ENCODE assay signal across 12 cellular contexts in genomic region chr6:156948807-156949206, GRCh38.
DNase-seq lines count a peak whose midpoint lies in the region; ATAC-seq and TF ChIP-seq lines count a peak whose summit lies in the region.
"Had no signal": no experiment of that assay in that cellular context is flagged by ENCODE, and none has a peak within 500 bp of the region (broad histone marks: within the 10 kb centered on the region; RNA-seq: fewer than 3 reads in every experiment).

No MANE protein-coding gene starts in this region.

- no peak overlapping the region for H3K4me3 Mint-ChIP-seq in neural progenitor cell

- peaks cover 33% of the 10 kb centered on the region for H3K4me1 ChIP-seq in neural progenitor cell

- no peak overlapping the region for H3K4me2 ChIP-seq in neural progenitor cell

- H2AFZ ChIP-seq in neural progenitor cell (replicated peaks) = no peak overlapping the region

- H3K27ac ChIP-seq in neural progenitor cell (no peak overlapping the region), dorsolateral prefrontal cortex (no peak overlapping the region)

- H3K36me3 Mint-ChIP-seq in neural progenitor cell = peaks cover 2% of the 10 kb centered on the region

- H3K79me2 ChIP-seq in neural progenitor cell (ENCODE audit: low read depth) = peaks cover 98% of the 10 kb centered on the region

- H3K9me3 ChIP-seq in neural progenitor cell (ENCODE audit: low read depth) = no peaks in the 10 kb centered on the region
- H3K9me3 ChIP-seq: upper lobe of left lung had no signal

- H3K4me1 Mint-ChIP-seq in neural progenitor cell = peaks cover 61% of the 10 kb centered on the region

- H3K36me3 ChIP-seq in neural progenitor cell = no peaks in the 10 kb centered on the region
- H3K36me3 ChIP-seq: upper lobe of left lung had no signal

- H3K27ac Mint-ChIP-seq in neural progenitor cell = peak overlapping the region; percentile 82

- H3K27me3 ChIP-seq in neural progenitor cell (no peaks in the 10 kb centered on the region), dorsolateral prefrontal cortex (no peaks in the 10 kb centered on the region)
- H3K27me3 ChIP-seq: upper lobe of left lung had no signal

- peaks cover 6% of the 10 kb centered on the region for H3K27me3 Mint-ChIP-seq in neural progenitor cell (ENCODE audit: insufficient read depth, low read depth)

- intact Hi-C loops in dorsolateral prefrontal cortex (cut with DNase I) = no loop called here

- peaks cover 65% of the 10 kb centered on the region for H4K20me1 ChIP-seq in neural progenitor cell (ENCODE audit: low read depth)

- ATAC-seq in HG03354 (IDR thresholded peaks at IDR 0.05; ENCODE audit: poor library complexity, severe bottlenecking, unreplicated experiment) (no peak), GM21526 (IDR thresholded peaks at IDR 0.05; ENCODE audit: low FRiP score, unreplicated experiment) (no peak)

- H3K9me3 Mint-ChIP-seq in neural progenitor cell = no peaks in the 10 kb centered on the region

- H3F3A ChIP-seq in neural progenitor cell (ENCODE audit: low read depth) = peaks cover 9% of the 10 kb centered on the region

- TF ChIP-seq CTCF in neural progenitor cell (IDR thresholded peaks at IDR 0.05) (no peak), dorsolateral prefrontal cortex (IDR thresholded peaks at IDR 0.05 in 54 of 56, conservative IDR thresholded peaks at IDR 0.05 in 2 of 56; ENCODE audit: low read depth in 1 of 56, partially characterized antibody in 56 of 56) (no peak)

- H3K9ac ChIP-seq in neural progenitor cell = no peak overlapping the region

- H3K4me3 ChIP-seq in neural progenitor cell (no peak overlapping the region), dorsolateral prefrontal cortex (no peak overlapping the region)
- H3K4me3 ChIP-seq: upper lobe of left lung had no signal

- DNase-seq in DMS79 treated with DMSO at 0.1 percent for 48 hours (lab: John Stamatoyannopoulos, UW) (peak; percentile 80), LHCN-M2 (ENCODE audit: low read depth) (peak; percentile 73), dermis blood vessel endothelial cell (peak; percentile 57), neural progenitor cell (ENCODE audit: low spot score) (no peak), dorsolateral prefrontal cortex (no peak), NCI-H345 (lab: John Stamatoyannopoulos, UW) (no peak)
- DNase-seq: effector CD4-positive, alpha-beta T cell; NCI-H187; stimulated activated CD4-positive, alpha-beta T cell treated with anti-CD3 and anti-CD28 coated beads, Interleukin-1b, Interleukin-23, amount 100 ng/mL, for 48 hours had no signal

Comparison
In these comparisons a context has a peak if more than half of its experiments do, and no peak if none do; other contexts are left out.
1. DNase-seq: peak in DMS79 treated with DMSO at 0.1 percent for 48 hours (single experiment), LHCN-M2 (single experiment) and dermis blood vessel endothelial cell (single experiment); none in neural progenitor cell (single experiment), dorsolateral prefrontal cortex (0 of 10) and NCI-H345 (single experiment).